Comparison of ENCODE assay signal across 17 cellular contexts in the genomic region with DNA sequence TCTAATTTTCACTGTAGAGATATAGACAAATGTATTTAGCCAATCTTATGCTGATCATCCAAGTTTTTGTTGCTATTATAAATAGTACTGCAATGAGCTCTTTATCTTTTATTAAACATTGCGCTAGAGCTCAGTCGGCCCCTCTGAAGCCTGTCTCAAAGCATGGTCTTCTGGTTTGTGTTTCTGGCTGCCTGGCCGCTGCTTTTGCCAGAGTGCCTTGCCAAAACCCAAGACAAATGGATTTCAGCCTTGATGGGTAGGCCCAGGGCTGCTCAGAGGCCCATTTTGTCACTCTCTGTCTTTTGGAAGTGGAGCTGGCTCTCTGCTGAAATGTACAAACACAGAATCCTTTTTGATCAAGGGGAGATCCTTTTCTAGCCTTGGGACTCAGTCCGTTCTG.
DNase-seq lines count a peak whose midpoint lies in the region; ATAC-seq and TF ChIP-seq lines count a peak whose summit lies in the region.
"Had no signal": no experiment of that assay in that cellular context is flagged by ENCODE, and none has a peak within 500 bp of the region (broad histone marks: within the 10 kb centered on the region; RNA-seq: fewer than 3 reads in every experiment).

No MANE protein-coding gene starts in this region.

- H3K27ac Mint-ChIP-seq in GM23338 (no peak overlapping the region), type B pancreatic cell (peak overlapping the region; percentile 92)
- no peak overlapping the region for H3K27ac Mint-ChIP-seq in naive thymus-derived CD4-positive, alpha-beta T cell

- intact Hi-C loops in naive thymus-derived CD4-positive, alpha-beta T cell (cut with micrococcal nuclease) = no loop called here

- H3K4me2 ChIP-seq in GM23338 = no peak overlapping the region
- H3K4me2 ChIP-seq: A549 had no signal

- H3K36me3 ChIP-seq in GM23338 (ENCODE audit: insufficient read depth) = no peaks in the 10 kb centered on the region
- H3K36me3 ChIP-seq in muscle layer of colon (ENCODE audit: insufficient read depth, low read length) = no peaks in the 10 kb centered on the region
- no peaks in the 10 kb centered on the region for H3K36me3 ChIP-seq in naive thymus-derived CD4-positive, alpha-beta T cell (ENCODE audit: control insufficient read depth in 2 of 3, insufficient read depth in 3 of 3, low read length in 3 of 3)
- H3K36me3 ChIP-seq: MG63 had no signal

- H3K36me3 Mint-ChIP-seq in GM23338 (ENCODE audit: low read depth) (no peaks in the 10 kb centered on the region), type B pancreatic cell (no peaks in the 10 kb centered on the region)
- H3K36me3 Mint-ChIP-seq in naive thymus-derived CD4-positive, alpha-beta T cell = no peaks in the 10 kb centered on the region

- no peaks in the 10 kb centered on the region for H3K9me3 Mint-ChIP-seq in GM23338
- no peaks in the 10 kb centered on the region for H3K9me3 Mint-ChIP-seq in type B pancreatic cell
- no peaks in the 10 kb centered on the region for H3K9me3 Mint-ChIP-seq in naive thymus-derived CD4-positive, alpha-beta T cell

- H3K79me2 ChIP-seq in GM23338 (replicated peaks; ENCODE audit: insufficient read depth) = no peaks in the 10 kb centered on the region

- no peak for ATAC-seq in GM23338
- no peak for ATAC-seq in naive thymus-derived CD4-positive, alpha-beta T cell
- ATAC-seq: A549, GM12878 had no signal

- 0 out of 2 replicates have a peak overlapping the region, but pooled peaks have one; percentile 16 for H2AFZ ChIP-seq in GM23338

- H3K4me3 ChIP-seq in GM23338 (no peak overlapping the region), fibroblast of the aortic adventitia (ENCODE audit: low read depth, low read length) (no peak overlapping the region), muscle layer of colon (ENCODE audit: low read depth in 1 of 2, low read length in 2 of 2) (no peak overlapping the region)
- no peak overlapping the region for H3K4me3 ChIP-seq in naive thymus-derived CD4-positive, alpha-beta T cell (ENCODE audit: low read length)
- H3K4me3 ChIP-seq: A549, GM12878, MG63 had no signal

- H3K9me2 ChIP-seq in GM23338 (ENCODE audit: insufficient read depth) = no peaks in the 10 kb centered on the region

- no peaks in the 10 kb centered on the region for H4K20me1 ChIP-seq in GM23338 (replicated peaks; ENCODE audit: insufficient read depth)

- peaks cover 23% of the 10 kb centered on the region for H3K4me1 Mint-ChIP-seq in GM23338
- H3K4me1 Mint-ChIP-seq in type B pancreatic cell (ENCODE audit: unreplicated experiment) = peaks cover 59% of the 10 kb centered on the region
- H3K4me1 Mint-ChIP-seq in naive thymus-derived CD4-positive, alpha-beta T cell = peaks cover 0 to 18% (median 0%) of the 10 kb centered on the region in 7 donors

- H3K4me3 Mint-ChIP-seq in GM23338 = no peak overlapping the region
- H3K4me3 Mint-ChIP-seq in type B pancreatic cell = peak overlapping the region; percentile 61
- no peak overlapping the region for H3K4me3 Mint-ChIP-seq in naive thymus-derived CD4-positive, alpha-beta T cell

- no peak overlapping the region for H3K9ac ChIP-seq in muscle layer of colon (ENCODE audit: low read length)

- DNase-seq in GM23338 (ENCODE audit: low spot score) (no peak), fibroblast of the aortic adventitia (ENCODE audit: low read depth) (peak; percentile 58), type B pancreatic cell (ENCODE audit: extremely low spot score, unreplicated experiment) (no peak), GM20000 (ENCODE audit: low spot score) (no peak), OCI-M2 (lab: John Stamatoyannopoulos, UW; ENCODE audit: unreplicated experiment) (no peak)
- no peak for DNase-seq in naive thymus-derived CD4-positive, alpha-beta T cell
- DNase-seq: DND-41, GDM1, GOT3, MG63, NCI-H1092, NCI-H146, NCI-H510A treated with DMSO at 0.1 percent for 48 hours, NCI-H82 had no signal

- H3K9me3 ChIP-seq in muscle layer of colon (ENCODE audit: low read length) = no peaks in the 10 kb centered on the region
- H3K9me3 ChIP-seq in naive thymus-derived CD4-positive, alpha-beta T cell (ENCODE audit: control insufficient read depth in 2 of 3, low read length in 3 of 3) = no peaks in the 10 kb centered on the region
- H3K9me3 ChIP-seq: A549, MG63 had no signal

- H3F3A ChIP-seq in GM23338 (replicated peaks; ENCODE audit: low read depth) = no peaks in the 10 kb centered on the region

- H3K27me3 ChIP-seq in GM23338 (ENCODE audit: insufficient read depth) (no peaks in the 10 kb centered on the region), muscle layer of colon (ENCODE audit: control insufficient read depth in 1 of 2, insufficient read depth in 2 of 2, low read length in 2 of 2) (no peaks in the 10 kb centered on the region)
- H3K27me3 ChIP-seq in naive thymus-derived CD4-positive, alpha-beta T cell (ENCODE audit: control insufficient read depth in 2 of 2, insufficient read depth in 2 of 2, low read length in 2 of 2) = no peaks in the 10 kb centered on the region
- H3K27me3 ChIP-seq: MG63 had no signal

- no peak for TF ChIP-seq CTCF in GM23338 (conservative IDR thresholded peaks at IDR 0.05; ENCODE audit: low read depth in 2 of 2)
- TF ChIP-seq CTCF in fibroblast of the aortic adventitia (IDR thresholded peaks at IDR 0.05; ENCODE audit: insufficient read depth, low read length) = no peak
- TF ChIP-seq CTCF in type B pancreatic cell (conservative IDR thresholded peaks at IDR 0.05) = no peak
- no peak for TF ChIP-seq CTCF in GM20000 (IDR thresholded peaks at IDR 0.05; ENCODE audit: extremely low read depth, missing control alignments)

- H3K27me3 Mint-ChIP-seq in GM23338 (ENCODE audit: insufficient read depth, low read depth, poor library complexity) = peaks cover 11% of the 10 kb centered on the region
- no peaks in the 10 kb centered on the region for H3K27me3 Mint-ChIP-seq in type B pancreatic cell
- H3K27me3 Mint-ChIP-seq in naive thymus-derived CD4-positive, alpha-beta T cell = peaks cover 15 to 46% (median 21%) of the 10 kb centered on the region in 5 donors

- H3K27ac ChIP-seq in GM23338 (ENCODE audit: low read depth) = no peak overlapping the region
- peak overlapping the region; percentile 17 for H3K27ac ChIP-seq in muscle layer of colon (ENCODE audit: low read depth, low read length)
- no peak overlapping the region for H3K27ac ChIP-seq in naive thymus-derived CD4-positive, alpha-beta T cell (ENCODE audit: low read depth, low read length)

- CTCF ChIA-PET in naive thymus-derived CD4-positive, alpha-beta T cell (lab: Charles Lee) = no interaction called here

- POLR2A ChIA-PET in naive thymus-derived CD4-positive, alpha-beta T cell (lab: Charles Lee) = no interaction called here

- H3K4me1 ChIP-seq in GM23338 (ENCODE audit: insufficient read depth) = peaks cover 14% of the 10 kb centered on the region
- H3K4me1 ChIP-seq in muscle layer of colon (ENCODE audit: insufficient read depth, low read length) = peaks cover 58% of the 10 kb centered on the region
- H3K4me1 ChIP-seq in naive thymus-derived CD4-positive, alpha-beta T cell (ENCODE audit: control insufficient read depth in 2 of 2, insufficient read depth in 2 of 2, low read length in 2 of 2) = no peaks in the 10 kb centered on the region

TF ChIP-seq in GM23338, 12 proteins besides CTCF, POLR2A, EP300 and RAD21 (continues in another document):
- TF ChIP-seq EZH2 (IDR thresholded peaks at IDR 0.05; ENCODE audit: low read depth, unreplicated experiment) = no peak
- TF ChIP-seq ZNF114 (CRISPR knock-in tag; IDR thresholded peaks at IDR 0.05) = no peak
- TF ChIP-seq, protein P1, sequence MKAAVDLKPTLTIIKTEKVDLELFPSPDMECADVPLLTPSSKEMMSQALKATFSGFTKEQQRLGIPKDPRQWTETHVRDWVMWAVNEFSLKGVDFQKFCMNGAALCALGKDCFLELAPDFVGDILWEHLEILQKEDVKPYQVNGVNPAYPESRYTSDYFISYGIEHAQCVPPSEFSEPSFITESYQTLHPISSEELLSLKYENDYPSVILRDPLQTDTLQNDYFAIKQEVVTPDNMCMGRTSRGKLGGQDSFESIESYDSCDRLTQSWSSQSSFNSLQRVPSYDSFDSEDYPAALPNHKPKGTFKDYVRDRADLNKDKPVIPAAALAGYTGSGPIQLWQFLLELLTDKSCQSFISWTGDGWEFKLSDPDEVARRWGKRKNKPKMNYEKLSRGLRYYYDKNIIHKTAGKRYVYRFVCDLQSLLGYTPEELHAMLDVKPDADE (IDR thresholded peaks at IDR 0.05) = no peak
- no peak for TF ChIP-seq STAT1 (IDR thresholded peaks at IDR 0.05; ENCODE audit: unreplicated experiment)
- TF ChIP-seq ZNF331 (CRISPR knock-in tag; IDR thresholded peaks at IDR 0.05; ENCODE audit: low read depth) = no peak
- TF ChIP-seq EZH2phosphoT487 (IDR thresholded peaks at IDR 0.05; ENCODE audit: unreplicated experiment) = no peak
- no peak for TF ChIP-seq NANOG (IDR thresholded peaks at IDR 0.05; ENCODE audit: borderline replicate concordance)
- TF ChIP-seq, protein P2, sequence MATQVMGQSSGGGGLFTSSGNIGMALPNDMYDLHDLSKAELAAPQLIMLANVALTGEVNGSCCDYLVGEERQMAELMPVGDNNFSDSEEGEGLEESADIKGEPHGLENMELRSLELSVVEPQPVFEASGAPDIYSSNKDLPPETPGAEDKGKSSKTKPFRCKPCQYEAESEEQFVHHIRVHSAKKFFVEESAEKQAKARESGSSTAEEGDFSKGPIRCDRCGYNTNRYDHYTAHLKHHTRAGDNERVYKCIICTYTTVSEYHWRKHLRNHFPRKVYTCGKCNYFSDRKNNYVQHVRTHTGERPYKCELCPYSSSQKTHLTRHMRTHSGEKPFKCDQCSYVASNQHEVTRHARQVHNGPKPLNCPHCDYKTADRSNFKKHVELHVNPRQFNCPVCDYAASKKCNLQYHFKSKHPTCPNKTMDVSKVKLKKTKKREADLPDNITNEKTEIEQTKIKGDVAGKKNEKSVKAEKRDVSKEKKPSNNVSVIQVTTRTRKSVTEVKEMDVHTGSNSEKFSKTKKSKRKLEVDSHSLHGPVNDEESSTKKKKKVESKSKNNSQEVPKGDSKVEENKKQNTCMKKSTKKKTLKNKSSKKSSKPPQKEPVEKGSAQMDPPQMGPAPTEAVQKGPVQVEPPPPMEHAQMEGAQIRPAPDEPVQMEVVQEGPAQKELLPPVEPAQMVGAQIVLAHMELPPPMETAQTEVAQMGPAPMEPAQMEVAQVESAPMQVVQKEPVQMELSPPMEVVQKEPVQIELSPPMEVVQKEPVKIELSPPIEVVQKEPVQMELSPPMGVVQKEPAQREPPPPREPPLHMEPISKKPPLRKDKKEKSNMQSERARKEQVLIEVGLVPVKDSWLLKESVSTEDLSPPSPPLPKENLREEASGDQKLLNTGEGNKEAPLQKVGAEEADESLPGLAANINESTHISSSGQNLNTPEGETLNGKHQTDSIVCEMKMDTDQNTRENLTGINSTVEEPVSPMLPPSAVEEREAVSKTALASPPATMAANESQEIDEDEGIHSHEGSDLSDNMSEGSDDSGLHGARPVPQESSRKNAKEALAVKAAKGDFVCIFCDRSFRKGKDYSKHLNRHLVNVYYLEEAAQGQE (IDR thresholded peaks at IDR 0.05; ENCODE audit: unreplicated experiment) = no peak
- no peak for TF ChIP-seq JUNB (IDR thresholded peaks at IDR 0.05; ENCODE audit: unreplicated experiment)
